Comparison of ENCODE assay signal across 31 cellular contexts in the genomic region with DNA sequence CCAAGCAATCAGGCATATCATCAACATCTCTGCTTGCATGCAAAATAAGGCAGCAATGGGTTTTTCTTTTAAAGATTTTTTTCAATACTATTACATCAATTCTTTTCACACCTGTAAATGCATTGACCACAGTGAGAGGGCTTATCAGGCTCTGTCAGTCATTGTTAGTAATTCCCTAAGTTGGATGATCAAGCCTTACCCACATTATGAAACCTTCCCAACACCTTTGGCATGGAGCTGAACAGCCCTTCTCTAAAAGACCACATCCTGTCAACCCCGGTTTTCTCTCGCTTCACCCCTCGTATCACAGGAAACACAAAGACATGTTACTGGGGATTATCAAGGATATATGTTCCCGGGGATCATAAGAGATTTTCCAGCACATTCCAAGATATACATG.
"Had no signal": no experiment of that assay in that cellular context is flagged by ENCODE, and none has a peak within 500 bp of the region (broad histone marks: within the 10 kb centered on the region; RNA-seq: fewer than 3 reads in every experiment).

No MANE protein-coding gene starts in this region.

- DNase-seq: Karpas-422, KBM-7, MM.1S, MV-4-11, NCI-H1092, NCI-H1105, NCI-H1417 treated with DMSO at 0.1 percent for 48 hours, NCI-H1436 treated with DMSO at 0.1 percent for 48 hours, NCI-H1694 treated with DMSO at 0.1 percent for 48 hours, NCI-H187 treated with DMSO at 0.1 percent for 48 hours, NCI-H2029, NCI-H2081, NCI-H2171 treated with DMSO at 0.1 percent for 48 hours, NCI-H2227 treated with DMSO at 0.1 percent for 48 hours, NCI-H345, NCI-H446, NCI-H510A treated with DMSO at 0.1 percent for 48 hours, NCI-H524 treated with DMSO at 0.1 percent for 48 hours, NCI-H526 treated with DMSO at 0.1 percent for 48 hours, NCI-H82, PC-9, SHP77, SIG-M5, SJCRH30 had no signal

- H3K9ac ChIP-seq: KMS-11 had no signal

- ATAC-seq: Panc1, Right ventricle myocardium inferior, SK-N-SH treated with all-trans-retinoic acid at 6 μM for 48 hours had no signal

- H3K27ac ChIP-seq: KMS-11, PC-9, RWPE1, SJCRH30, SK-N-MC had no signal

- H3K36me3 ChIP-seq: SJCRH30 had no signal

- FAIRE-seq: RCC 7860 had no signal

- H3K9me3 ChIP-seq: SJCRH30 had no signal

- H3K4me3 ChIP-seq: PC-9, SJCRH30, SK-N-MC had no signal

- H2AFZ ChIP-seq: PC-9 had no signal

- H3K4me1 ChIP-seq: SJCRH30 had no signal

- H3K4me2 ChIP-seq: PC-9 had no signal

- H3K27me3 ChIP-seq: SJCRH30 had no signal
